Comparison of ENCODE assay signal across 22 cellular contexts in the genomic region with DNA sequence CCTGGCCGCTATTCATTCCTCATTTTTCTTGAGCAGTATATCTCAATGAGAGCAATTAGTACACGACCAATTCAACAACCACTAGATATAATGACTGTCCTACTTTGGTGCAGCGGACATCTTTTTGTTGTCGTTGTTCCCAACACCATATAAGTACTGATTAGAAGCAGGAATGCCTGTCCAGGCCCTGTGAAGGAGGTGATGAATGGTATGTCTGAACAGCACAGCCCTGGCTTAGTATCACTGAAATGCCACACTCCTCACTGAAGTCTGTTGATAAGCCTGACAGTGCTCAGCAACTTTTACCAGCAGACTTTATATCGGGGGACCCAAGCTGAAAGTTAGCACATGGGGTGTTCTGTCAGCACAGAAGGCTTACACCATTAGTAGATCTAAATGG.
"Had no signal": no experiment of that assay in that cellular context is flagged by ENCODE, and none has a peak within 500 bp of the region (broad histone marks: within the 10 kb centered on the region; RNA-seq: fewer than 3 reads in every experiment).

No MANE protein-coding gene starts in this region.

- H3K4me3 ChIP-seq: body of pancreas, colonic mucosa, ovary, psoas muscle, tibial artery had no signal

- DNase-seq: activated CD4-positive, alpha-beta memory T cell treated with anti-CD3 and anti-CD28 coated beads, Interleukin-2, amount 10 ng/mL, durations not matched to agents 7 days and 5 days; activated CD4-positive, alpha-beta T cell treated with anti-CD3 and anti-CD28 coated beads for 48 hours; activated CD4-positive, CD25-positive, alpha-beta regulatory T cell; activated CD8-positive, alpha-beta memory T cell treated with anti-CD3 and anti-CD28 coated beads, Interleukin-2, amount 10 ng/mL, durations not matched to agents 7 days and 5 days; activated naive CD8-positive, alpha-beta T cell treated with anti-CD3 and anti-CD28 coated beads, Interleukin-2, amount 10 ng/mL, durations not matched to agents 7 days and 5 days; amygdala; body of pancreas; colonic mucosa; endodermal cell; foreskin fibroblast; hypothalamus; naive thymus-derived CD4-positive, alpha-beta T cell; ovary; psoas muscle; stimulated activated CD4-positive, alpha-beta T cell treated with anti-CD3 and anti-CD28 coated beads, Interleukin-4, amount 100 ng/mL, for 4 hours; T1000; tibial artery had no signal

- H3K27ac Mint-ChIP-seq: activated CD4-positive, alpha-beta memory T cell treated with anti-CD3 and anti-CD28 coated beads, Interleukin-2, amount 10 ng/mL, durations not matched to agents 7 days and 5 days; activated CD8-positive, alpha-beta memory T cell treated with anti-CD3 and anti-CD28 coated beads, Interleukin-2, amount 10 ng/mL, durations not matched to agents 7 days and 5 days; activated naive CD8-positive, alpha-beta T cell treated with anti-CD3 and anti-CD28 coated beads, Interleukin-2, amount 10 ng/mL, durations not matched to agents 7 days and 5 days; endodermal cell; memory B cell; naive thymus-derived CD4-positive, alpha-beta T cell; stimulated activated memory B cell treated with anti-CD40 and anti-IgM and Interleukin-4, amounts not matched to agents 10 μg/mL and 1 μg/mL and 100 μg/mL, for 72 hours had no signal

- H3K9me3 ChIP-seq: body of pancreas, colonic mucosa, ovary, psoas muscle, tibial artery had no signal

- ATAC-seq: activated CD8-positive, alpha-beta memory T cell treated with anti-CD3 and anti-CD28 coated beads, Interleukin-2, amount 10 ng/mL, durations not matched to agents 7 days and 5 days; body of pancreas; naive thymus-derived CD4-positive, alpha-beta T cell; psoas muscle; sciatic nerve; stimulated activated memory B cell treated with anti-CD40 and anti-IgM and Interleukin-4, amounts not matched to agents 10 μg/mL and 1 μg/mL and 100 μg/mL, for 72 hours had no signal

- H3K9me3 Mint-ChIP-seq: activated CD4-positive, alpha-beta memory T cell treated with anti-CD3 and anti-CD28 coated beads, Interleukin-2, amount 10 ng/mL, durations not matched to agents 7 days and 5 days; activated naive CD8-positive, alpha-beta T cell treated with anti-CD3 and anti-CD28 coated beads, Interleukin-2, amount 10 ng/mL, durations not matched to agents 7 days and 5 days; central memory CD8-positive, alpha-beta T cell; endodermal cell; memory B cell; stimulated activated memory B cell treated with anti-CD40 and anti-IgM and Interleukin-4, amounts not matched to agents 10 μg/mL and 1 μg/mL and 100 μg/mL, for 72 hours had no signal

- H3K4me1 Mint-ChIP-seq: activated CD4-positive, alpha-beta memory T cell treated with anti-CD3 and anti-CD28 coated beads, Interleukin-2, amount 10 ng/mL, durations not matched to agents 7 days and 5 days; activated CD8-positive, alpha-beta memory T cell treated with anti-CD3 and anti-CD28 coated beads, Interleukin-2, amount 10 ng/mL, durations not matched to agents 7 days and 5 days; activated naive CD8-positive, alpha-beta T cell treated with anti-CD3 and anti-CD28 coated beads, Interleukin-2, amount 10 ng/mL, durations not matched to agents 7 days and 5 days; central memory CD8-positive, alpha-beta T cell; memory B cell; naive thymus-derived CD4-positive, alpha-beta T cell; stimulated activated memory B cell treated with anti-CD40 and anti-IgM and Interleukin-4, amounts not matched to agents 10 μg/mL and 1 μg/mL and 100 μg/mL, for 72 hours had no signal

- H3K4me3 Mint-ChIP-seq: activated CD4-positive, alpha-beta memory T cell treated with anti-CD3 and anti-CD28 coated beads, Interleukin-2, amount 10 ng/mL, durations not matched to agents 7 days and 5 days; activated CD8-positive, alpha-beta memory T cell treated with anti-CD3 and anti-CD28 coated beads, Interleukin-2, amount 10 ng/mL, durations not matched to agents 7 days and 5 days; activated naive CD8-positive, alpha-beta T cell treated with anti-CD3 and anti-CD28 coated beads, Interleukin-2, amount 10 ng/mL, durations not matched to agents 7 days and 5 days; central memory CD8-positive, alpha-beta T cell; endodermal cell; memory B cell; naive thymus-derived CD4-positive, alpha-beta T cell; stimulated activated memory B cell treated with anti-CD40 and anti-IgM and Interleukin-4, amounts not matched to agents 10 μg/mL and 1 μg/mL and 100 μg/mL, for 72 hours had no signal

- H3K27me3 Mint-ChIP-seq: activated CD4-positive, alpha-beta memory T cell treated with anti-CD3 and anti-CD28 coated beads, Interleukin-2, amount 10 ng/mL, durations not matched to agents 7 days and 5 days; activated naive CD8-positive, alpha-beta T cell treated with anti-CD3 and anti-CD28 coated beads, Interleukin-2, amount 10 ng/mL, durations not matched to agents 7 days and 5 days; memory B cell had no signal

- H3K4me1 ChIP-seq: body of pancreas, colonic mucosa, psoas muscle, tibial artery had no signal

- H3K36me3 ChIP-seq: colonic mucosa, ovary, tibial artery had no signal

- H3K27ac ChIP-seq: body of pancreas, colonic mucosa, epithelial cell of prostate, ovary, psoas muscle, tibial artery had no signal

- H3K27me3 ChIP-seq: body of pancreas, colonic mucosa, ovary, tibial artery had no signal

- H3K36me3 Mint-ChIP-seq: activated CD8-positive, alpha-beta memory T cell treated with anti-CD3 and anti-CD28 coated beads, Interleukin-2, amount 10 ng/mL, durations not matched to agents 7 days and 5 days; activated naive CD8-positive, alpha-beta T cell treated with anti-CD3 and anti-CD28 coated beads, Interleukin-2, amount 10 ng/mL, durations not matched to agents 7 days and 5 days; memory B cell; naive thymus-derived CD4-positive, alpha-beta T cell; stimulated activated memory B cell treated with anti-CD40 and anti-IgM and Interleukin-4, amounts not matched to agents 10 μg/mL and 1 μg/mL and 100 μg/mL, for 72 hours had no signal
